Comparison of ENCODE assay signal across 1 cellular context in the genomic region with DNA sequence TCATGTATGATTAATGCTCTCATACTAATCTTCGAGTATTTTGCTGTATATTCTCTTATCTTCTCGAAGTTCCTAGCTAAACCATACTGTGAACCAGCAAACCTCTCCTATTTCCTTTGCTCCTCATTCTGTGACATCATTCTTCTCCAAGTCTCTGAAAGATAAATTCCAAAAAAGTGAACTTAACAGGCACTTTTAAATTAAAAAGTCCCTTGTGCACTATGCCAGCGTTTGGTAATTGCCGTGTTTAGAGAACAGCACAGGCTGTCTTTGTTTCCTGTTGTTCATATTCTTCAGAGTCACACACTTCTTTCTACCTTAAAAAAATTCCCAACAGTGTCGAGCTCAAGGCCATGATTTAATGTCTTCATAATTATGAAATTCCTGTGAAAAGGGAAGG.
TF ChIP-seq lines count a peak whose summit lies in the region.

No MANE protein-coding gene starts in this region.

TF ChIP-seq in IMR-90, 13 proteins besides CTCF, POLR2A, EP300 and RAD21 (continued from another document):
- TF ChIP-seq, protein P1, sequence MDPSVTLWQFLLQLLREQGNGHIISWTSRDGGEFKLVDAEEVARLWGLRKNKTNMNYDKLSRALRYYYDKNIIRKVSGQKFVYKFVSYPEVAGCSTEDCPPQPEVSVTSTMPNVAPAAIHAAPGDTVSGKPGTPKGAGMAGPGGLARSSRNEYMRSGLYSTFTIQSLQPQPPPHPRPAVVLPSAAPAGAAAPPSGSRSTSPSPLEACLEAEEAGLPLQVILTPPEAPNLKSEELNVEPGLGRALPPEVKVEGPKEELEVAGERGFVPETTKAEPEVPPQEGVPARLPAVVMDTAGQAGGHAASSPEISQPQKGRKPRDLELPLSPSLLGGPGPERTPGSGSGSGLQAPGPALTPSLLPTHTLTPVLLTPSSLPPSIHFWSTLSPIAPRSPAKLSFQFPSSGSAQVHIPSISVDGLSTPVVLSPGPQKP (IDR thresholded peaks at IDR 0.05; ENCODE audit: borderline replicate concordance, low read depth, low read length): no peak
- no peak for TF ChIP-seq FOS (IDR thresholded peaks at IDR 0.05; ENCODE audit: low read depth, low read length)
- TF ChIP-seq MAZ (IDR thresholded peaks at IDR 0.05; ENCODE audit: borderline replicate concordance, low read depth, low read length): no peak
